Comparison of ENCODE assay signal across 1 cellular context in genomic region chr16:47142469-47143328, GRCh38.
TF ChIP-seq lines count a peak whose summit lies in the region.

No MANE protein-coding gene starts in this region.

TF ChIP-seq in K562, 482 proteins besides CTCF, POLR2A, EP300 and RAD21 (continued from another document and continues in another):
- TF ChIP-seq MYC (IDR thresholded peaks at IDR 0.05; ENCODE audit: low read depth, low read length) (0 out of 2 replicates have a peak, but pooled peaks have one; percentile 16), MYC (CRISPR knock-in tag; IDR thresholded peaks at IDR 0.05; ENCODE audit: borderline replicate concordance, low read depth) (no peak), TBP (optimal IDR thresholded peaks at IDR 0.05; ENCODE audit: low read depth, low read length) (no peak), MGA (IDR thresholded peaks at IDR 0.05) (peak; percentile 55; the same call in 1 of the 2 replicates), E2F6 (IDR thresholded peaks at IDR 0.05; ENCODE audit: borderline replicate concordance in 1 of 2, extremely low read depth in 1 of 2, insufficient read depth in 1 of 2, insufficient read length in 1 of 2, low read depth in 1 of 2, low read length in 1 of 2, poor library complexity in 1 of 2, severe bottlenecking in 1 of 2) (peak in 1 of 2 experiments; percentile 84), CREB1 (IDR thresholded peaks at IDR 0.05) (0 out of 2 replicates have a peak, but pooled peaks have one; percentile 5), CREB1 (CRISPR knock-in tag; IDR thresholded peaks at IDR 0.05) (0 out of 2 replicates have a peak, but pooled peaks have one; percentile 29), RFX1 (IDR thresholded peaks at IDR 0.05) (0 out of 2 replicates have a peak, but pooled peaks have one; percentile 3), WHSC1 (IDR thresholded peaks at IDR 0.05; ENCODE audit: low read length) (no peak), ZBTB7A (IDR thresholded peaks at IDR 0.05; ENCODE audit: borderline replicate concordance, control insufficient read depth, low read depth, low read length) (peak; percentile 29; the same call in 1 of the 2 replicates), ZFX (CRISPR knock-in tag; IDR thresholded peaks at IDR 0.05) (peak; percentile 82; the same call in 1 of the 2 replicates), TRIM28 (IDR thresholded peaks at IDR 0.05) (no peak), MAX (CRISPR knock-in tag; IDR thresholded peaks at IDR 0.05) (peak; percentile 28; the same call in 1 of the 2 replicates), SPI1 (IDR thresholded peaks at IDR 0.05; ENCODE audit: borderline replicate concordance, low read depth, low read length) (peak; percentile 91), RBM14 (IDR thresholded peaks at IDR 0.05; ENCODE audit: borderline replicate concordance, insufficient read depth, low read depth, low read length) (no peak), ETV6 (IDR thresholded peaks at IDR 0.05; ENCODE audit: borderline replicate concordance in 1 of 2, low read depth in 2 of 2, low read length in 1 of 2) (no peak), ETV6 (CRISPR knock-in tag; IDR thresholded peaks at IDR 0.05; ENCODE audit: borderline replicate concordance) (0 out of 2 replicates have a peak, but pooled peaks have one; percentile 51), PTTG1 (tag; IDR thresholded peaks at IDR 0.05; ENCODE audit: low read depth) (no peak), TFE3 (CRISPR knock-in tag; IDR thresholded peaks at IDR 0.05) (no peak), RBM34 (IDR thresholded peaks at IDR 0.05; ENCODE audit: borderline replicate concordance, insufficient read depth, low read length) (no peak)
- TF ChIP-seq, protein P1, sequence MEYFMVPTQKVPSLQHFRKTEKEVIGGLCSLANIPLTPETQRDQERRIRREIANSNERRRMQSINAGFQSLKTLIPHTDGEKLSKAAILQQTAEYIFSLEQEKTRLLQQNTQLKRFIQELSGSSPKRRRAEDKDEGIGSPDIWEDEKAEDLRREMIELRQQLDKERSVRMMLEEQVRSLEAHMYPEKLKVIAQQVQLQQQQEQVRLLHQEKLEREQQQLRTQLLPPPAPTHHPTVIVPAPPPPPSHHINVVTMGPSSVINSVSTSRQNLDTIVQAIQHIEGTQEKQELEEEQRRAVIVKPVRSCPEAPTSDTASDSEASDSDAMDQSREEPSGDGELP (CRISPR knock-in tag; IDR thresholded peaks at IDR 0.05; ENCODE audit: borderline replicate concordance) = peak; percentile 42; the same call in 1 of the 2 replicates
- TF ChIP-seq, protein P2, sequence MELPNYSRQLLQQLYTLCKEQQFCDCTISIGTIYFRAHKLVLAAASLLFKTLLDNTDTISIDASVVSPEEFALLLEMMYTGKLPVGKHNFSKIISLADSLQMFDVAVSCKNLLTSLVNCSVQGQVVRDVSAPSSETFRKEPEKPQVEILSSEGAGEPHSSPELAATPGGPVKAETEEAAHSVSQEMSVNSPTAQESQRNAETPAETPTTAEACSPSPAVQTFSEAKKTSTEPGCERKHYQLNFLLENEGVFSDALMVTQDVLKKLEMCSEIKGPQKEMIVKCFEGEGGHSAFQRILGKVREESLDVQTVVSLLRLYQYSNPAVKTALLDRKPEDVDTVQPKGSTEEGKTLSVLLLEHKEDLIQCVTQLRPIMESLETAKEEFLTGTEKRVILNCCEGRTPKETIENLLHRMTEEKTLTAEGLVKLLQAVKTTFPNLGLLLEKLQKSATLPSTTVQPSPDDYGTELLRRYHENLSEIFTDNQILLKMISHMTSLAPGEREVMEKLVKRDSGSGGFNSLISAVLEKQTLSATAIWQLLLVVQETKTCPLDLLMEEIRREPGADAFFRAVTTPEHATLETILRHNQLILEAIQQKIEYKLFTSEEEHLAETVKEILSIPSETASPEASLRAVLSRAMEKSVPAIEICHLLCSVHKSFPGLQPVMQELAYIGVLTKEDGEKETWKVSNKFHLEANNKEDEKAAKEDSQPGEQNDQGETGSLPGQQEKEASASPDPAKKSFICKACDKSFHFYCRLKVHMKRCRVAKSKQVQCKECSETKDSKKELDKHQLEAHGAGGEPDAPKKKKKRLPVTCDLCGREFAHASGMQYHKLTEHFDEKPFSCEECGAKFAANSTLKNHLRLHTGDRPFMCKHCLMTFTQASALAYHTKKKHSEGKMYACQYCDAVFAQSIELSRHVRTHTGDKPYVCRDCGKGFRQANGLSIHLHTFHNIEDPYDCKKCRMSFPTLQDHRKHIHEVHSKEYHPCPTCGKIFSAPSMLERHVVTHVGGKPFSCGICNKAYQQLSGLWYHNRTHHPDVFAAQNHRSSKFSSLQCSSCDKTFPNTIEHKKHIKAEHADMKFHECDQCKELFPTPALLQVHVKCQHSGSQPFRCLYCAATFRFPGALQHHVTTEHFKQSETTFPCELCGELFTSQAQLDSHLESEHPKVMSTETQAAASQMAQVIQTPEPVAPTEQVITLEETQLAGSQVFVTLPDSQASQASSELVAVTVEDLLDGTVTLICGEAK (IDR thresholded peaks at IDR 0.05) = 0 out of 2 replicates have a peak, but pooled peaks have one; percentile 2
- TF ChIP-seq, protein P2 (CRISPR knock-in tag; IDR thresholded peaks at IDR 0.05) = no peak
